Comparison of ENCODE assay signal across 8 cellular contexts in the genomic region with DNA sequence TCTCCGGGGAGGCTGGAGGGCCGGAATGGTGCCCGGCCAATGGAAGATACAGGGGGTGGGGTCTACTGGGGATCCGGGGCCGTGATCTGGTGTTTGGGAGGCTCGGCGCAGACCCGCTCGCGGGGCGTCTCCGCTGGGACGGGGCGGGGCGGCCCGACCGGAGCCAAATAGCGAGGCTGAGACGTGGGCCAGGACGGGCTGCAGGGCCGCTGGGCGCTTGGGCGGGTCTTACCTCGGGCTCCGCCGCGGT. TPM values are rescaled to one million over a fixed set of nuclear protein-coding genes. Genes with fewer than 3 reads are reported as not detected.
DNase-seq lines count a peak whose midpoint lies in the region; ATAC-seq lines count a peak whose summit lies in the region.

No MANE protein-coding gene starts in this region.

- no peaks in the 10 kb centered on the region for H3K9me3 Mint-ChIP-seq in stimulated activated naive CD8-positive, alpha-beta T cell treated with anti-CD3 and anti-CD28 coated beads, Interleukin-15, amount 100 ng/mL, for 72 hours

- ATAC-seq in GM18517 (IDR thresholded peaks at IDR 0.05; ENCODE audit: unreplicated experiment), result peak; percentile 52
- ATAC-seq in HG02852 (IDR thresholded peaks at IDR 0.05; ENCODE audit: unreplicated experiment), result peak; percentile 67
- peak; percentile 76 for ATAC-seq in stimulated activated naive CD8-positive, alpha-beta T cell treated with anti-CD3 and anti-CD28 coated beads, Interleukin-15, amount 100 ng/mL, for 72 hours

- peak; percentile 59 to 84 for DNase-seq in NCI-H526 (lab: John Stamatoyannopoulos, UW)
- DNase-seq in activated CD8-positive, alpha-beta memory T cell treated with anti-CD3 and anti-CD28 coated beads, Interleukin-2, amount 50 U/mL, for 4 hours, result peak; percentile 67
- DNase-seq in epidermal melanocyte (ENCODE audit: insufficient read length, low spot score), result peak; percentile 74
- peak; percentile 82 for DNase-seq in myocyte (ENCODE audit: low read depth)
- DNase-seq in stimulated activated naive CD8-positive, alpha-beta T cell treated with anti-CD3 and anti-CD28 coated beads, Interleukin-15, amount 100 ng/mL, for 72 hours, result peak; percentile 68 to 81
- DNase-seq in NCI-H1417 treated with DMSO at 0.1 percent for 48 hours (lab: John Stamatoyannopoulos, UW), result no peak

- peak overlapping the region; percentile 94 to 96 for H3K27ac Mint-ChIP-seq in stimulated activated naive CD8-positive, alpha-beta T cell treated with anti-CD3 and anti-CD28 coated beads, Interleukin-15, amount 100 ng/mL, for 72 hours

- H3K27me3 Mint-ChIP-seq in stimulated activated naive CD8-positive, alpha-beta T cell treated with anti-CD3 and anti-CD28 coated beads, Interleukin-15, amount 100 ng/mL, for 72 hours, result no peaks in the 10 kb centered on the region

- H3K4me1 Mint-ChIP-seq in stimulated activated naive CD8-positive, alpha-beta T cell treated with anti-CD3 and anti-CD28 coated beads, Interleukin-15, amount 100 ng/mL, for 72 hours, result peaks cover 49% of the 10 kb centered on the region

- peak overlapping the region; percentile 92 to 95 for H3K4me3 Mint-ChIP-seq in stimulated activated naive CD8-positive, alpha-beta T cell treated with anti-CD3 and anti-CD28 coated beads, Interleukin-15, amount 100 ng/mL, for 72 hours

RNA-seq across cellular contexts. Expression of gene MYO9A, which starts 0.6 kb away (rescaled TPM):
- total RNA-seq in myocyte, result 21.2 and 22.1 TPM in 2 replicates
- polyA plus RNA-seq in myocyte (2012), result 5.5 TPM

RNA-seq across cellular contexts. Expression of gene SENP8, which starts 0.8 kb away (rescaled TPM):
- 2.1 and 3.2 TPM in 2 replicates for total RNA-seq in myocyte
- 1.7 TPM for polyA plus RNA-seq in myocyte (2012)
